In the genomic region with DNA sequence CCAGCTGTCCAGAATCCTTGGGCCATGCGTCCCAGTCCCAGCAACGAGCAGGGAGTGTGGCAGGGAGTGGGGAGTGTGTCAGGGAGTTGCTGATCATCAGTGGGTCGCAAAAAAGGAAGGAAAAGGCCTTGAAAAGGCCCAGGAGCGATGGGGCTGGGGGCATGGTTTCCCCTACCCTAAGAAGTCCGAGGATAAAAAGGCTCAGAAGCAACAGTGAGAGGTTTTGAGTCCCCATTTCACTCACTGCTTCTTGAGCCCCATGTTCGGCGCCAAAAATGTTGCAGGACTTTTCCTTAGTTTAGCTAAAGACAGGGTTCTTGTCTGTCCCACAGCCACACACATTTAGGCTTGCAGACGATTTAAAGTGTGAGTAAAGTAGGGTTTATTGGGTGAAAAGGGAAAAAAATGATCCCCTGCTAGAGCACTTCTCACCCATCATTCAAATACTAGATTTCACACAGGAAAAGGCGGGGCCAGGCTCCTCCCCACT, we compare ENCODE assay signal across 25 cellular contexts.
DNase-seq lines count a peak whose midpoint lies in the region; FAIRE-seq and TF ChIP-seq lines count a peak whose summit lies in the region.
"Had no signal": no experiment of that assay in that cellular context is flagged by ENCODE, and none has a peak within 500 bp of the region (broad histone marks: within the 10 kb centered on the region; RNA-seq: fewer than 3 reads in every experiment).

No MANE protein-coding gene starts in this region.

- peak; percentile 2 for DNase-seq in EL
- DNase-seq in LHCN-M2 (ENCODE audit: low read depth) = peak; percentile 13
- peak; percentile 0 for DNase-seq in astrocyte (ENCODE audit: low read depth)
- peak; percentile 12 for DNase-seq in left kidney (ENCODE audit: low read depth, low spot score)
- DNase-seq in HK-2 (ENCODE audit: unreplicated experiment) = no peak
- DNase-seq in right atrium auricular region (ENCODE audit: low spot score) = no peak
- DNase-seq in osteoblast (ENCODE audit: insufficient read length, low spot score, missing footprints) = no peak
- DNase-seq in posterior vena cava (ENCODE audit: low spot score) = no peak
- DNase-seq: activated CD8-positive, alpha-beta T cell treated with anti-CD3 and anti-CD28 coated beads, Interleukin-2, amount 10 ng/mL, durations not matched to agents 7 days and 5 days; activated effector memory CD4-positive, alpha-beta T cell treated with Interleukin-2 at 50 U/mL for 16 hours; activated naive CD8-positive, alpha-beta T cell treated with anti-CD3 and anti-CD28 coated beads for 36 hours; activated T-cell treated with anti-CD3 and anti-CD28 coated beads for 4 hours; GF-D8; H7; hippocampal formation; IMR-90; NCI-H1436; NCI-H524; stimulated activated CD8-positive, alpha-beta memory T cell treated with anti-CD3 and anti-CD28 coated beads, Interleukin-4, amount 100 ng/mL, for 48 hours; transverse colon had no signal

- no peak overlapping the region for H3K27ac Mint-ChIP-seq in astrocyte (ENCODE audit: unreplicated experiment)
- H3K27ac Mint-ChIP-seq: activated CD8-positive, alpha-beta T cell treated with anti-CD3 and anti-CD28 coated beads, Interleukin-2, amount 10 ng/mL, durations not matched to agents 7 days and 5 days; activated naive CD8-positive, alpha-beta T cell treated with anti-CD3 and anti-CD28 coated beads for 36 hours; CD14-positive monocyte; T-helper 1 cell treated with Interleukin-12 subunit alpha and Interleukin-12 subunit beta and Interleukin-4 antibody, amounts not matched to agents 30 μg/mL and 1 μg/mL, for 36 hours had no signal

- H3K36me3 ChIP-seq in astrocyte (ENCODE audit: insufficient read depth, low read length) = no peaks in the 10 kb centered on the region
- no peaks in the 10 kb centered on the region for H3K36me3 ChIP-seq in right atrium auricular region
- H3K36me3 ChIP-seq in osteoblast (ENCODE audit: insufficient read depth, low read length) = no peaks in the 10 kb centered on the region
- H3K36me3 ChIP-seq: prostate gland, transverse colon had no signal

- H3K27me3 ChIP-seq in astrocyte (ENCODE audit: insufficient read depth, low read length) (no peaks in the 10 kb centered on the region), right atrium auricular region (no peaks in the 10 kb centered on the region), osteoblast (ENCODE audit: insufficient read depth, low read length) (no peaks in the 10 kb centered on the region)
- H3K27me3 ChIP-seq: transverse colon had no signal

- H2AFZ ChIP-seq in astrocyte (ENCODE audit: low read depth, low read length) (no peak overlapping the region), osteoblast (ENCODE audit: low read length) (no peak overlapping the region)

- no peak overlapping the region for H3K9ac ChIP-seq in astrocyte (ENCODE audit: low read length)

- H3K27ac ChIP-seq in astrocyte (ENCODE audit: low read depth, low read length) (no peak overlapping the region), right atrium auricular region (no peak overlapping the region), osteoblast (ENCODE audit: low read depth, low read length) (no peak overlapping the region)
- H3K27ac ChIP-seq: prostate gland, RWPE1, SK-N-MC, transverse colon had no signal

- intact Hi-C loops in posterior vena cava (cut with DNase I) = no loop called here

- peaks cover 25% of the 10 kb centered on the region for H3K9me3 Mint-ChIP-seq in astrocyte (ENCODE audit: unreplicated experiment)

- no peak overlapping the region for H3K4me2 ChIP-seq in astrocyte (ENCODE audit: low read length)
- no peak overlapping the region for H3K4me2 ChIP-seq in osteoblast (ENCODE audit: insufficient read depth, low read length)

- H3K79me2 ChIP-seq in astrocyte (ENCODE audit: insufficient read depth, low read length) (no peaks in the 10 kb centered on the region), osteoblast (ENCODE audit: insufficient read depth, low read length) (no peaks in the 10 kb centered on the region)

- no peaks in the 10 kb centered on the region for H3K27me3 Mint-ChIP-seq in astrocyte (ENCODE audit: low read depth, unreplicated experiment)
- H3K27me3 Mint-ChIP-seq: activated naive CD8-positive, alpha-beta T cell treated with anti-CD3 and anti-CD28 coated beads for 36 hours had no signal

- FAIRE-seq in astrocyte (lab: Jason Lieb, UNC) = no peak

- no peaks in the 10 kb centered on the region for H4K20me1 ChIP-seq in astrocyte (ENCODE audit: insufficient read depth, low read length)
- no peaks in the 10 kb centered on the region for H4K20me1 ChIP-seq in osteoblast (ENCODE audit: insufficient read depth, low read length)

- TF ChIP-seq CTCF in astrocyte (IDR thresholded peaks at IDR 0.05; ENCODE audit: insufficient read depth, low read depth, low read length) (no peak), right atrium auricular region (IDR thresholded peaks at IDR 0.05) (no peak), osteoblast (IDR thresholded peaks at IDR 0.05; ENCODE audit: extremely low read depth, low read depth, low read length) (no peak)

- no peaks in the 10 kb centered on the region for H3K36me3 Mint-ChIP-seq in astrocyte (ENCODE audit: low read depth, unreplicated experiment)
- H3K36me3 Mint-ChIP-seq: activated naive CD8-positive, alpha-beta T cell treated with anti-CD3 and anti-CD28 coated beads for 36 hours; CD14-positive monocyte had no signal

- H3K4me3 ChIP-seq in astrocyte (ENCODE audit: insufficient read depth, low read depth, low read length) (no peak overlapping the region), right atrium auricular region (no peak overlapping the region), osteoblast (ENCODE audit: insufficient read depth, low read length) (no peak overlapping the region)
- H3K4me3 ChIP-seq: prostate gland, SK-N-MC, transverse colon had no signal

- H3K9me3 ChIP-seq in astrocyte (ENCODE audit: insufficient read depth, low read depth, low read length) = peaks cover 12% of the 10 kb centered on the region
- H3K9me3 ChIP-seq in right atrium auricular region = peaks cover 18 to 66% of the 10 kb centered on the region in 2 donors
- peaks cover 12% of the 10 kb centered on the region for H3K9me3 ChIP-seq in osteoblast (ENCODE audit: low read depth, low read length)
- H3K9me3 ChIP-seq: prostate gland had no signal

- no peaks in the 10 kb centered on the region for H3K4me1 ChIP-seq in astrocyte (ENCODE audit: insufficient read depth, low read length)
- no peaks in the 10 kb centered on the region for H3K4me1 ChIP-seq in right atrium auricular region
- no peaks in the 10 kb centered on the region for H3K4me1 ChIP-seq in osteoblast (ENCODE audit: insufficient read depth, low read length)
- H3K4me1 ChIP-seq: prostate gland, transverse colon had no signal

- H3K4me1 Mint-ChIP-seq in astrocyte (ENCODE audit: low read depth, unreplicated experiment) = no peaks in the 10 kb centered on the region
- H3K4me1 Mint-ChIP-seq: activated naive CD8-positive, alpha-beta T cell treated with anti-CD3 and anti-CD28 coated beads for 36 hours; CD14-positive monocyte had no signal

- no peak overlapping the region for H3K4me3 Mint-ChIP-seq in astrocyte (ENCODE audit: unreplicated experiment)
- H3K4me3 Mint-ChIP-seq: activated CD8-positive, alpha-beta T cell treated with anti-CD3 and anti-CD28 coated beads, Interleukin-2, amount 10 ng/mL, durations not matched to agents 7 days and 5 days; activated naive CD8-positive, alpha-beta T cell treated with anti-CD3 and anti-CD28 coated beads for 36 hours; CD14-positive monocyte; T-helper 1 cell treated with Interleukin-12 subunit alpha and Interleukin-12 subunit beta and Interleukin-4 antibody, amounts not matched to agents 30 μg/mL and 1 μg/mL, for 36 hours had no signal

Comparison
In these comparisons a context has a peak if more than half of its experiments do, and no peak if none do; other contexts are left out.
1. DNase-seq: peak in EL (single experiment), LHCN-M2 (single experiment), astrocyte (single experiment) and left kidney (single experiment); none in HK-2 (single experiment), right atrium auricular region (single experiment), osteoblast (single experiment) and posterior vena cava (single experiment).